ENCODE assay signal across 11 cellular contexts in the genomic region with DNA sequence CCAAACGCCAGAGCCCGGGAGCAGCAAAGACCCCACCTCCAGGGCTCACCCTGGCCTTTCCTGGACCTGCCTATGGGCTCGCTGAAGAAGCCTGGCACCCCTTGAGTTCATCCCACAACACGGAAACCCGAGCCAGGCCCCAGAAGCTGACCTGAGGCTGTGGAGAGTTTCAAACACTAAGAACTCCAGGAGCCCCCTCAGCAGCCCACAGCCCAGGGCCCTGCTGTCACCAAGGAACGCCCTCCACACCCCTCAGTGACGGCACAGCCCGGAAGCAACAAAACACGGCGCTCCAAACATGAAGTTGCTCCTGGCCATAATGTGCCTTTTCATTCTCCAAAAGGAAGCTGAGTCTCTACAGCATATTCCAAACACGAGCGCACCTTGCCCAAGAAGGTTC. TPM values are rescaled to one million over a fixed set of nuclear protein-coding genes. Genes with fewer than 3 reads are reported as not detected.
DNase-seq lines count a peak whose midpoint lies in the region; ATAC-seq, FAIRE-seq and TF ChIP-seq lines count a peak whose summit lies in the region.
"Had no signal": no experiment of that assay in that cellular context is flagged by ENCODE, and none has a peak within 500 bp of the region (broad histone marks: within the 10 kb centered on the region; RNA-seq: fewer than 3 reads in every experiment).

No MANE protein-coding gene starts in this region.

- no peak for DNase-seq in T-helper 2 cell treated with Interferon-gamma antibody and Interleukin-4, amounts not matched to agents 5 μg/mL and 100 μg/mL, for 36 hours (ENCODE audit: low spot score)
- DNase-seq in T-helper 2 cell = no peak
- DNase-seq in activated naive CD8-positive, alpha-beta T cell treated with anti-CD3 and anti-CD28 coated beads, Interleukin-2, amount 50 U/mL, for 24 hours = no peak
- no peak for DNase-seq in kidney
- DNase-seq in suprapubic skin (ENCODE audit: low spot score in 2 of 2) = no peak
- no peak for DNase-seq in ACHN
- no peak for DNase-seq in NCI-H2227 (lab: John Stamatoyannopoulos, UW; ENCODE audit: unreplicated experiment)
- DNase-seq in DMS 273 treated with DMSO at 0.1 percent for 48 hours (lab: John Stamatoyannopoulos, UW) = no peak
- DNase-seq: cortex of kidney, GOT3, NCI-H524 had no signal

- no peaks in the 10 kb centered on the region for H3K27me3 Mint-ChIP-seq in T-helper 2 cell treated with Interferon-gamma antibody and Interleukin-4, amounts not matched to agents 5 μg/mL and 100 μg/mL, for 36 hours (ENCODE audit: low read depth)
- H3K27me3 Mint-ChIP-seq in activated naive CD8-positive, alpha-beta T cell treated with anti-CD3 and anti-CD28 coated beads, Interleukin-2, amount 50 U/mL, for 24 hours = no peaks in the 10 kb centered on the region

- peak overlapping the region; percentile 89 for H3K4me3 Mint-ChIP-seq in T-helper 2 cell treated with Interferon-gamma antibody and Interleukin-4, amounts not matched to agents 5 μg/mL and 100 μg/mL, for 36 hours
- H3K4me3 Mint-ChIP-seq in activated naive CD8-positive, alpha-beta T cell treated with anti-CD3 and anti-CD28 coated beads, Interleukin-2, amount 50 U/mL, for 24 hours = peak overlapping the region; percentile 83

- no peak overlapping the region for H3K9ac ChIP-seq in kidney (ENCODE audit: low read length in 2 of 2)

- H3K4me3 ChIP-seq in kidney (ENCODE audit: low read length in 2 of 2) = no peak overlapping the region
- H3K4me3 ChIP-seq in suprapubic skin = peak overlapping the region; percentile 39

- no peak for ATAC-seq in activated naive CD8-positive, alpha-beta T cell treated with anti-CD3 and anti-CD28 coated beads, Interleukin-2, amount 50 U/mL, for 24 hours

- H3K27me3 ChIP-seq in suprapubic skin = no peaks in the 10 kb centered on the region

- WGBS in suprapubic skin = 80% methylated on average over 8 of the region's 12 CpGs

- peaks cover 0 to 9% of the 10 kb centered on the region in 2 donors for H3K4me1 ChIP-seq in kidney (ENCODE audit: control insufficient read depth in 1 of 2, insufficient read depth in 1 of 2, low read depth in 1 of 2, low read length in 2 of 2)
- H3K4me1 ChIP-seq in suprapubic skin = peaks cover 23% of the 10 kb centered on the region

- H3K36me3 Mint-ChIP-seq in T-helper 2 cell treated with Interferon-gamma antibody and Interleukin-4, amounts not matched to agents 5 μg/mL and 100 μg/mL, for 36 hours (ENCODE audit: low read depth) = peaks cover 41% of the 10 kb centered on the region
- H3K36me3 Mint-ChIP-seq in activated naive CD8-positive, alpha-beta T cell treated with anti-CD3 and anti-CD28 coated beads, Interleukin-2, amount 50 U/mL, for 24 hours (ENCODE audit: low read depth) = peaks cover 13% of the 10 kb centered on the region

- no peak for FAIRE-seq in kidney (lab: Jason Lieb, UNC)

- peak overlapping the region; percentile 91 for H3K27ac Mint-ChIP-seq in T-helper 2 cell treated with Interferon-gamma antibody and Interleukin-4, amounts not matched to agents 5 μg/mL and 100 μg/mL, for 36 hours
- H3K27ac Mint-ChIP-seq in activated naive CD8-positive, alpha-beta T cell treated with anti-CD3 and anti-CD28 coated beads, Interleukin-2, amount 50 U/mL, for 24 hours = peak overlapping the region; percentile 90

- no peak for TF ChIP-seq CTCF in kidney (IDR thresholded peaks at IDR 0.05; ENCODE audit: borderline replicate concordance, extremely low read depth, insufficient read depth)
- no peak for TF ChIP-seq CTCF in suprapubic skin (IDR thresholded peaks at IDR 0.05)

- peak overlapping the region; percentile 43 to 57 for H3K27ac ChIP-seq in kidney (ENCODE audit: low read depth in 2 of 2, low read length in 2 of 2)
- peak overlapping the region; percentile 68 for H3K27ac ChIP-seq in suprapubic skin

- no peak for TF ChIP-seq EP300 in suprapubic skin (IDR thresholded peaks at IDR 0.05)

- H3K9me3 Mint-ChIP-seq in T-helper 2 cell treated with Interferon-gamma antibody and Interleukin-4, amounts not matched to agents 5 μg/mL and 100 μg/mL, for 36 hours = no peaks in the 10 kb centered on the region
- no peaks in the 10 kb centered on the region for H3K9me3 Mint-ChIP-seq in activated naive CD8-positive, alpha-beta T cell treated with anti-CD3 and anti-CD28 coated beads, Interleukin-2, amount 50 U/mL, for 24 hours

- H3K9me3 ChIP-seq in kidney (ENCODE audit: control insufficient read depth in 1 of 2, low read length in 2 of 2) (no peaks in the 10 kb centered on the region), suprapubic skin (no peaks in the 10 kb centered on the region)

- TF ChIP-seq POLR2A in suprapubic skin (IDR thresholded peaks at IDR 0.05) = no peak

- H3K36me3 ChIP-seq in kidney (ENCODE audit: control insufficient read depth in 1 of 2, insufficient read depth in 2 of 2, low read length in 2 of 2) (peaks cover 7 to 14% of the 10 kb centered on the region in 2 donors), suprapubic skin (peaks cover 51% of the 10 kb centered on the region)

- in situ Hi-C loops in ACHN (cut with HindIII; ENCODE audit: low pct_ligation_motif_present, low pct_unique_long_range_greater_than_20kb, low sequenced_read_pairs) = no loop called here

- peaks cover 21% of the 10 kb centered on the region for H3K4me1 Mint-ChIP-seq in T-helper 2 cell treated with Interferon-gamma antibody and Interleukin-4, amounts not matched to agents 5 μg/mL and 100 μg/mL, for 36 hours (ENCODE audit: low read depth)
- H3K4me1 Mint-ChIP-seq in activated naive CD8-positive, alpha-beta T cell treated with anti-CD3 and anti-CD28 coated beads, Interleukin-2, amount 50 U/mL, for 24 hours = peaks cover 28% of the 10 kb centered on the region

- intact Hi-C loops in kidney (cut with DNase I) = no loop called here

RNA-seq across cellular contexts. Expression of gene SLC38A10, which starts 9.2 kb away (rescaled TPM):
- total RNA-seq in kidney (89.7 TPM), suprapubic skin (10 to 100 TPM; 48.5 to 84.9 (median 69.4) TPM)
- 72.7 TPM for polyA plus RNA-seq in kidney (ENCODE audit: insufficient read depth, low read depth, low replicate concordance)

RNA-seq across cellular contexts. Expression of gene NDUFAF8, which starts 46.8 kb away (rescaled TPM):
- total RNA-seq in kidney = 38.6 TPM
- 134 TPM for polyA plus RNA-seq in kidney (ENCODE audit: insufficient read depth, low read depth, low replicate concordance)
- 10 to 100 TPM; 17.8 to 39.4 (median 25.9) TPM for total RNA-seq in suprapubic skin

RNA-seq across cellular contexts. Expression of gene TEPSIN, which starts 47.0 kb away (rescaled TPM):
- 42.8 TPM for total RNA-seq in kidney
- polyA plus RNA-seq in kidney (ENCODE audit: insufficient read depth, low read depth, low replicate concordance) = 13.9 TPM
- total RNA-seq in suprapubic skin = 10 to 100 TPM; 43.0 to 94.5 (median 55.3) TPM
